Comparison of ENCODE assay signal across 9 cellular contexts in the genomic region with DNA sequence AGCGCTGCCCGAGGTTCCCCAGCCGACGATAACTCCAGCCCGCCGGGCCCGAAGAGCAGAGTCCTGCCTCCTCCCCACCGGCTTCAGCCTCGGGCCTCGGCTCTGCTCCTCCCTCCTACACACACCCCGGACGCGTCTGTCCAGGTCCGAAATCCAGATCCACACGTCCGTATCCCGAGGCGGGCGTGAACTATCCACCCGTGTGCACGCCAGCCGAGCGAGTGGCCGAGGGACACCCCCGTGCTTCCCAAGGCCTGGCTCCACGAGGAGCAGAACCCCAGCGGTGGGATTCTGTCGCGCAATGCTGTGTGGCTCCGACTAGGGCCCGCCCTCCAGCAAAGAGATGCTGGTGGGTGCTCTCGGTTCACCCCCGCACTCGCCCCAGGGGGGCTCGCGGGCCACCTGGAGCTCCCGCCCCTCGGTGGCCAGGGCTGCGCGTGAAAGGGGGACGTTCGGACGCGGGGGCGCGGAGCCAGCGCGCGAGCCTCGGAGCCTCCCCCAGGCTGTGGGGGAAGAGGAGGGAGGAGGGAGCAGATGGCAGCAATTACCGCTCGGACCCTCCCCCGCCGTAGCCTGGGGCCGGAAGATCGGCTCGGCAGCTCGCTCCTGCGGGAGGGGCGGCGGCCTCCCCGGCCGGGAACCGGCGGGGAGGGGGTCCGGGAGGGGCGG. TPM values are rescaled to one million over a fixed set of nuclear protein-coding genes. Genes with fewer than 3 reads are reported as not detected.
A peak's percentile ranks its signal among the peaks of the same experiment; 100 is the strongest.
DNase-seq lines count a peak whose midpoint lies in the region; ATAC-seq and TF ChIP-seq lines count a peak whose summit lies in the region.
"Had no signal": no experiment of that assay in that cellular context is flagged by ENCODE, and none has a peak within 500 bp of the region (broad histone marks: within the 10 kb centered on the region; RNA-seq: fewer than 3 reads in every experiment).

No MANE protein-coding gene starts in this region.

- no peak for TF ChIP-seq CTCF in dorsolateral prefrontal cortex (IDR thresholded peaks at IDR 0.05 in 54 of 56, conservative IDR thresholded peaks at IDR 0.05 in 2 of 56; ENCODE audit: low read depth in 1 of 56, partially characterized antibody in 56 of 56)

- peak in 1 of 2 donors; percentile 20 for ATAC-seq in activated T-cell treated with anti-CD3 and anti-CD28 coated beads, Interleukin-2, amount 50 U/mL, for 72 hours (replicated peaks in 1 of 2)
- ATAC-seq in GM18861 (IDR thresholded peaks at IDR 0.05; ENCODE audit: unreplicated experiment): no peak
- ATAC-seq in GM18511 (IDR thresholded peaks at IDR 0.05; ENCODE audit: unreplicated experiment): no peak

- H3K9me3 ChIP-seq in mucosa of rectum (ENCODE audit: control insufficient read depth in 2 of 2, low read length in 2 of 2): no peaks in the 10 kb centered on the region

- DNase-seq in activated T-cell treated with anti-CD3 and anti-CD28 coated beads, Interleukin-2, amount 50 U/mL, for 72 hours: no peak
- DNase-seq in activated T-cell treated with anti-CD3 and anti-CD28 coated beads, Interleukin-2, amount 50 U/mL, for 48 hours: no peak
- DNase-seq in dorsolateral prefrontal cortex: peak in 3 of 10 donors; percentile 29 to 47 (median 41)
- no peak for DNase-seq in activated T-helper 2 cell treated with anti-CD3 and anti-CD28 coated beads, Interferon-gamma antibody, Interleukin-2, Interleukin-4, amounts not matched to agents 10 μg/mL and 5 μg/mL and 100 μg/mL, durations not matched to agents 14 hours and 24 hours and 36 hours (ENCODE audit: low spot score)
- DNase-seq: activated CD4-positive, alpha-beta T cell treated with anti-CD3 and anti-CD28 coated beads, Interleukin-2, amount 10 ng/mL, durations not matched to agents 7 days and 5 days had no signal

- peaks cover 23% of the 10 kb centered on the region for H3K4me1 Mint-ChIP-seq in activated T-cell treated with anti-CD3 and anti-CD28 coated beads, Interleukin-2, amount 50 U/mL, for 72 hours (ENCODE audit: low read depth)
- H3K4me1 Mint-ChIP-seq in activated T-helper 2 cell treated with anti-CD3 and anti-CD28 coated beads, Interferon-gamma antibody, Interleukin-2, Interleukin-4, amounts not matched to agents 10 μg/mL and 5 μg/mL and 100 μg/mL, durations not matched to agents 14 hours and 24 hours and 36 hours (ENCODE audit: low read depth): peaks cover 5% of the 10 kb centered on the region

- peaks cover 62% of the 10 kb centered on the region for H3K27me3 Mint-ChIP-seq in activated T-cell treated with anti-CD3 and anti-CD28 coated beads, Interleukin-2, amount 50 U/mL, for 72 hours (ENCODE audit: low read depth)
- H3K27me3 Mint-ChIP-seq in activated T-helper 2 cell treated with anti-CD3 and anti-CD28 coated beads, Interferon-gamma antibody, Interleukin-2, Interleukin-4, amounts not matched to agents 10 μg/mL and 5 μg/mL and 100 μg/mL, durations not matched to agents 14 hours and 24 hours and 36 hours (ENCODE audit: low read depth): peaks cover 55% of the 10 kb centered on the region

- intact Hi-C loops in dorsolateral prefrontal cortex (cut with DNase I): no loop called here
- intact Hi-C loops in activated T-helper 2 cell treated with anti-CD3 and anti-CD28 coated beads, Interferon-gamma antibody, Interleukin-2, Interleukin-4, amounts not matched to agents 10 μg/mL and 5 μg/mL and 100 μg/mL, durations not matched to agents 14 hours and 24 hours and 36 hours (cut with micrococcal nuclease): no loop called here

- H3K27ac Mint-ChIP-seq in activated T-cell treated with anti-CD3 and anti-CD28 coated beads, Interleukin-2, amount 50 U/mL, for 72 hours: no peak overlapping the region
- H3K27ac Mint-ChIP-seq in activated T-helper 2 cell treated with anti-CD3 and anti-CD28 coated beads, Interferon-gamma antibody, Interleukin-2, Interleukin-4, amounts not matched to agents 10 μg/mL and 5 μg/mL and 100 μg/mL, durations not matched to agents 14 hours and 24 hours and 36 hours: no peak overlapping the region
- H3K27ac Mint-ChIP-seq: activated CD4-positive, alpha-beta T cell treated with anti-CD3 and anti-CD28 coated beads, Interleukin-2, amount 10 ng/mL, durations not matched to agents 7 days and 5 days had no signal

- 5% methylated on average over 67 of the region's 67 CpGs for WGBS in urinary bladder

- H3K27ac ChIP-seq in dorsolateral prefrontal cortex: peak overlapping the region in 12 of 59 donors; percentile 16 to 71 (median 41)
- no peak overlapping the region for H3K27ac ChIP-seq in mucosa of rectum (ENCODE audit: low read depth in 2 of 2, low read length in 2 of 2)
- no peak overlapping the region for H3K27ac ChIP-seq in urinary bladder (ENCODE audit: low read depth)

- H3K4me1 ChIP-seq in mucosa of rectum (ENCODE audit: control insufficient read depth in 2 of 2, insufficient read depth in 2 of 2, low read length in 2 of 2) (peaks cover 7 to 12% of the 10 kb centered on the region in 2 donors), urinary bladder (ENCODE audit: insufficient read depth) (no peaks in the 10 kb centered on the region)

- H3K4me3 ChIP-seq in dorsolateral prefrontal cortex (peak overlapping the region; percentile 21 to 72 (median 57)), mucosa of rectum (ENCODE audit: low read length in 2 of 2) (peak overlapping the region; percentile 31 to 40), urinary bladder (ENCODE audit: low read depth, low read length) (peak overlapping the region; percentile 21)

- peak overlapping the region; percentile 43 to 62 for H3K4me3 Mint-ChIP-seq in activated T-cell treated with anti-CD3 and anti-CD28 coated beads, Interleukin-2, amount 50 U/mL, for 72 hours
- H3K4me3 Mint-ChIP-seq in activated T-helper 2 cell treated with anti-CD3 and anti-CD28 coated beads, Interferon-gamma antibody, Interleukin-2, Interleukin-4, amounts not matched to agents 10 μg/mL and 5 μg/mL and 100 μg/mL, durations not matched to agents 14 hours and 24 hours and 36 hours (ENCODE audit: low read depth): no peak overlapping the region
- H3K4me3 Mint-ChIP-seq: activated CD4-positive, alpha-beta T cell treated with anti-CD3 and anti-CD28 coated beads, Interleukin-2, amount 10 ng/mL, durations not matched to agents 7 days and 5 days had no signal

- H3K36me3 Mint-ChIP-seq in activated T-cell treated with anti-CD3 and anti-CD28 coated beads, Interleukin-2, amount 50 U/mL, for 72 hours (ENCODE audit: insufficient read depth in 2 of 2): peaks cover 0 to 1% of the 10 kb centered on the region in 2 donors
- H3K36me3 Mint-ChIP-seq in activated T-helper 2 cell treated with anti-CD3 and anti-CD28 coated beads, Interferon-gamma antibody, Interleukin-2, Interleukin-4, amounts not matched to agents 10 μg/mL and 5 μg/mL and 100 μg/mL, durations not matched to agents 14 hours and 24 hours and 36 hours (ENCODE audit: low read depth): no peaks in the 10 kb centered on the region

- H3K9ac ChIP-seq in mucosa of rectum (ENCODE audit: low read depth in 1 of 2, low read length in 2 of 2): no peak overlapping the region

- H3K36me3 ChIP-seq in mucosa of rectum (ENCODE audit: control insufficient read depth in 2 of 2, insufficient read depth in 2 of 2, low read length in 2 of 2) (no peaks in the 10 kb centered on the region), urinary bladder (ENCODE audit: insufficient read depth) (no peaks in the 10 kb centered on the region)

- H3K27me3 ChIP-seq in dorsolateral prefrontal cortex (peaks cover 0 to 26% (median 0%) of the 10 kb centered on the region in 45 donors), mucosa of rectum (ENCODE audit: control insufficient read depth in 2 of 2, insufficient read depth in 2 of 2, low read length in 2 of 2) (peaks cover 8 to 19% of the 10 kb centered on the region in 2 donors)

- no peaks in the 10 kb centered on the region for H3K9me3 Mint-ChIP-seq in activated T-cell treated with anti-CD3 and anti-CD28 coated beads, Interleukin-2, amount 50 U/mL, for 72 hours
- no peaks in the 10 kb centered on the region for H3K9me3 Mint-ChIP-seq in activated T-helper 2 cell treated with anti-CD3 and anti-CD28 coated beads, Interferon-gamma antibody, Interleukin-2, Interleukin-4, amounts not matched to agents 10 μg/mL and 5 μg/mL and 100 μg/mL, durations not matched to agents 14 hours and 24 hours and 36 hours
- H3K9me3 Mint-ChIP-seq: activated CD4-positive, alpha-beta T cell treated with anti-CD3 and anti-CD28 coated beads, Interleukin-2, amount 10 ng/mL, durations not matched to agents 7 days and 5 days had no signal

RNA-seq across cellular contexts. Expression of a gene that starts 18.9 kb away (rescaled TPM):
- total RNA-seq in activated T-cell treated with anti-CD3 and anti-CD28 coated beads, Interleukin-2, amount 50 U/mL, for 72 hours: not detected
- total RNA-seq in dorsolateral prefrontal cortex (1 to 10 TPM in 2 of 120 experiments, under 1 TPM in 30, not detected in 88; 0.17 to 1.7 (median 0.37) TPM), urinary bladder (not detected)
- polyA plus RNA-seq in urinary bladder: not detected
- total RNA-seq in activated T-helper 2 cell treated with anti-CD3 and anti-CD28 coated beads, Interferon-gamma antibody, Interleukin-2, Interleukin-4, amounts not matched to agents 10 μg/mL and 5 μg/mL and 100 μg/mL, durations not matched to agents 14 hours and 24 hours and 36 hours: not detected in 2 replicates
- total RNA-seq: activated CD4-positive, alpha-beta T cell treated with anti-CD3 and anti-CD28 coated beads, Interleukin-2, amount 10 ng/mL, durations not matched to agents 7 days and 5 days had no signal

RNA-seq across cellular contexts. Expression of a gene that starts 20.4 kb away (rescaled TPM):
- under 1 TPM; 0.86 TPM for total RNA-seq in activated T-cell treated with anti-CD3 and anti-CD28 coated beads, Interleukin-2, amount 50 U/mL, for 72 hours
- total RNA-seq in dorsolateral prefrontal cortex: 1 to 10 TPM in 119 of 120 experiments, under 1 TPM in 1; 0.93 to 4.3 (median 2.1) TPM
- total RNA-seq in urinary bladder: 0.53 TPM
- polyA plus RNA-seq in urinary bladder: 0.33 TPM
- total RNA-seq in activated T-helper 2 cell treated with anti-CD3 and anti-CD28 coated beads, Interferon-gamma antibody, Interleukin-2, Interleukin-4, amounts not matched to agents 10 μg/mL and 5 μg/mL and 100 μg/mL, durations not matched to agents 14 hours and 24 hours and 36 hours: 0.30 TPM in 2 replicates

RNA-seq across cellular contexts. Expression of a gene that starts 38.3 kb away (rescaled TPM):
- total RNA-seq in activated T-cell treated with anti-CD3 and anti-CD28 coated beads, Interleukin-2, amount 50 U/mL, for 72 hours: not detected
- total RNA-seq in dorsolateral prefrontal cortex: 10 to 100 TPM in 111 of 120 experiments, 1 to 10 TPM in 9; 5.8 to 41.3 (median 17.1) TPM
- total RNA-seq in urinary bladder: 47.9 TPM
- polyA plus RNA-seq in urinary bladder: 71.7 TPM
- not detected in 2 replicates for total RNA-seq in activated T-helper 2 cell treated with anti-CD3 and anti-CD28 coated beads, Interferon-gamma antibody, Interleukin-2, Interleukin-4, amounts not matched to agents 10 μg/mL and 5 μg/mL and 100 μg/mL, durations not matched to agents 14 hours and 24 hours and 36 hours
- total RNA-seq: activated CD4-positive, alpha-beta T cell treated with anti-CD3 and anti-CD28 coated beads, Interleukin-2, amount 10 ng/mL, durations not matched to agents 7 days and 5 days had no signal
